8 cellular contexts compared by ENCODE assay signal in the genomic region with DNA sequence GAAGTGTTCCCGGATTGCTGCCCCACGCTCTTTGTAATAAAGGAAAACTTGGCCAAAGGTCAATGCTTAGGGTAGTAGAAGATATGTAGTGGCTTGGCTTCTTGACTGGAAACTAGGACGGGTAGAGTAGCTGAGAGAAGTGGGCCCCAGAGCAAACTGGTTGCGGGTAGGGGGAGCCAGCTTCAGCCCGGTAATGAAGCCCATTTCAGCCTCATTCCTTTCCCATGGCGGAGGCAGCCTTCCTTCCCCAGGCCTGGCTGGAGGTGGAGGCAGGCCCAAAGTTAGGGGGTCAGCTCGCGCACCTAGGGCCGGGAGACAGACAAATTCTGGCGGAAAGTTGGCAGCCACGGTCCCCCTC. TPM values are rescaled to one million over a fixed set of nuclear protein-coding genes. Genes with fewer than 3 reads are reported as not detected.
A peak's percentile ranks its signal among the peaks of the same experiment; 100 is the strongest.
DNase-seq lines count a peak whose midpoint lies in the region; ATAC-seq and TF ChIP-seq lines count a peak whose summit lies in the region.

No MANE protein-coding gene starts in this region.

- CTCF ChIA-PET in BJ (lab: Yijun Ruan, JAX) = interaction anchor here (1.4 kb wide), 1 partner anchor 232 kb away, joined by 3 read pairs; no protein-coding TSS in a partner anchor

- TF ChIP-seq POLR2A in spleen (IDR thresholded peaks at IDR 0.05) = no peak

- no peaks in the 10 kb centered on the region for H3K9me3 Mint-ChIP-seq in immature natural killer cell

- ATAC-seq in HG02852 (IDR thresholded peaks at IDR 0.05; ENCODE audit: unreplicated experiment) (peak; percentile 16), GM18907 (IDR thresholded peaks at IDR 0.05; ENCODE audit: unreplicated experiment) (no peak), HG03108 (IDR thresholded peaks at IDR 0.05; ENCODE audit: unreplicated experiment) (no peak), GM19328 (IDR thresholded peaks at IDR 0.05; ENCODE audit: unreplicated experiment) (no peak)

- 17 to 31% (median 22%) methylated on average over 6 to 11 of the region's 11 CpGs for WGBS in spleen, 5 donors

- TF ChIP-seq CTCF in BJ (IDR thresholded peaks at IDR 0.05; ENCODE audit: insufficient read depth, low read depth, low read length) = peak; percentile 36
- peak; percentile 23 for TF ChIP-seq CTCF in astrocyte of the spinal cord (IDR thresholded peaks at IDR 0.05; ENCODE audit: low read depth, low read length)
- no peak for TF ChIP-seq CTCF in spleen (IDR thresholded peaks at IDR 0.05 in 8 of 11, conservative IDR thresholded peaks at IDR 0.05 in 3 of 11)

- DNase-seq in BJ (ENCODE audit: low read depth) (peak; percentile 21), astrocyte of the spinal cord (ENCODE audit: low read depth, low spot score) (peak; percentile 85), immature natural killer cell (no peak), spleen (no peak)

- in situ Hi-C loops in astrocyte of the spinal cord (cut with HindIII; ENCODE audit: low sequenced_read_pairs) = no loop called here

- H3K4me1 ChIP-seq in spleen = peaks cover 0 to 20% (median 9%) of the 10 kb centered on the region in 6 donors

- no peaks in the 10 kb centered on the region for H3K27me3 ChIP-seq in BJ (ENCODE audit: control insufficient read depth, insufficient read depth, low read length)
- peaks cover 0 to 16% (median 6%) of the 10 kb centered on the region in 7 donors for H3K27me3 ChIP-seq in spleen (replicated peaks in 1 of 7)

- intact Hi-C loops in spleen (cut with DNase I; ENCODE audit: low total_unique reads) = no loop called here

- peak overlapping the region in 7 of 8 donors; percentile 63 to 82 (median 71) for H3K27ac ChIP-seq in spleen

- peaks cover 0 to 20% (median 2%) of the 10 kb centered on the region in 3 donors for H3K27me3 Mint-ChIP-seq in immature natural killer cell (ENCODE audit: low read depth in 3 of 3)

- H3K27ac Mint-ChIP-seq in immature natural killer cell = no peak overlapping the region

- H3K4me1 Mint-ChIP-seq in immature natural killer cell = peaks cover 14 to 16% of the 10 kb centered on the region in 2 donors

- H3K36me3 ChIP-seq in BJ (ENCODE audit: control insufficient read depth, insufficient read depth, low read length) = peaks cover 1% of the 10 kb centered on the region; the same call in 1 of the 2 replicates
- no peaks in the 10 kb centered on the region for H3K36me3 ChIP-seq in spleen

- peak overlapping the region; percentile 51 to 78 (median 67) for H3K4me3 Mint-ChIP-seq in immature natural killer cell

- H3K4me3 ChIP-seq in BJ (ENCODE audit: low read depth, low read length) (peak overlapping the region; percentile 77), astrocyte of the spinal cord (ENCODE audit: low read depth, low read length) (peak overlapping the region; percentile 80), spleen (peak overlapping the region; percentile 36 to 78 (median 54))

- H3K9me3 ChIP-seq in spleen = no peaks in the 10 kb centered on the region

- POLR2A ChIA-PET in BJ (lab: Charles Lee) = interaction anchor here (0.5 to 0.7 kb wide), 2 partner anchors 44 to 351 kb away, joined by 3 to 13 read pairs; no protein-coding TSS in a partner anchor

- peaks cover 10 to 15% (median 14%) of the 10 kb centered on the region in 3 donors for H3K36me3 Mint-ChIP-seq in immature natural killer cell

RNA-seq across cellular contexts. Expression of a gene that starts 0.4 kb away (rescaled TPM):
- 7.8 and 16.9 TPM in 2 replicates for polyA plus RNA-seq in BJ (2011; rRNA removed)
- 3.6 and 6.7 TPM in 2 replicates for polyA minus RNA-seq in BJ (2011; rRNA and poly(A)+ RNA removed)
- polyA plus RNA-seq in immature natural killer cell = 1 to 10 TPM in 2 of 3 donors, under 1 TPM in 1; 0.89 to 3.0 (median 2.6) TPM
- total RNA-seq in spleen = 1 to 10 TPM; 3.4 to 8.3 (median 5.6) TPM
- polyA plus RNA-seq in spleen = 1 to 10 TPM; 5.8 to 9.9 (median 7.8) TPM

Comparison
In these comparisons a context has a peak if more than half of its experiments do, and no peak if none do; other contexts are left out.
1. DNase-seq: peak in BJ (single experiment) and astrocyte of the spinal cord (single experiment); none in immature natural killer cell (0 of 3) and spleen (single experiment).
2. CTCF ChIP-seq: peak in BJ (single experiment) and astrocyte of the spinal cord (single experiment); none in spleen (0 of 11).
3. Peak in every context shown above with its lines, with median percentiles within 50 percentile points of each other: H3K4me3 ChIP-seq.